8 cellular contexts compared by ENCODE assay signal in the genomic region with DNA sequence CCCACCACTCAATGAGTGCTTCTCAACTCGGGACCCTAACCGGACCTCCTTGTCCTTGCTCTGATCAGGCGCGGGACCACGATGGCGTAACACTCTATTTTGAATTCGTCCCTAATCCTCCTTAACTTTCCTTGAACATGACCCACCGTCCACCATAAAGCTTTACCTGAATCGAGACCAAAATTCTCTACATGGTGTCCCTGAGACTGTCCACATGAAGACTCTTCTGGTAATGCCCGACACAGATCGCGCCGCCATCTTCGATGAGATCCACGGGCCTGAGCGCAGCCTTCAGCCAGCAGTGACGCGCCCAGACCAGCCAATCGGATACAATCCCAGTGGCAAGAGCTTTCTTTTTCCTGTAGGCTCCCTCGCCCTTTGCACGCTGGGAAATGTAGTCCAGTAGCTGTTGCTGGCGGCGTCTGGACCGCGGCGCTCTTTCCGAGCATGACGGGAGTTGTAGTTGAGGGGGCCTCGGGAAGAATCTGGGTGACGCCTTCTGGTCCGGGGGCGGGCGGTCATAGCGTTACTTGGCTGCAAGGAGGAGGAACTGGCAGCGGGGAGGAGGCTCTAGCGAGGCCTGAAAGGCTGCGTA.
DNase-seq lines count a peak whose midpoint lies in the region; ATAC-seq and TF ChIP-seq lines count a peak whose summit lies in the region.

A gene (minus strand): TSS at position 284 of the 595 bp plus-strand sequence. CDS start 26 bp downstream, at position 258.
A gene (plus strand): TSS at position 517 of the 595 bp plus-strand sequence. CDS start 306 bp downstream, outside the sequence.

- peak; percentile 98 for DNase-seq in AG20443 (ENCODE audit: low spot score)
- peak; percentile 94 for DNase-seq in NCI-H510A (lab: John Stamatoyannopoulos, UW)
- peak; percentile 89 to 90 for DNase-seq in activated CD4-positive, alpha-beta T cell treated with anti-CD3 and anti-CD28 coated beads for 24 hours (ENCODE audit: low read depth in 2 of 2)
- DNase-seq in choroid plexus epithelial cell (ENCODE audit: low read depth): peak; percentile 100
- peak; percentile 99 for DNase-seq in kidney glomerular epithelial cell (lab: John Stamatoyannopoulos, UW)
- DNase-seq in stimulated activated CD4-positive, alpha-beta T cell treated with anti-CD3 and anti-CD28 coated beads, Interleukin-1b, Interleukin-23, amount 100 ng/mL, for 1 hour (ENCODE audit: low read depth in 2 of 2): peak; percentile 84 to 91

- ATAC-seq in HG03432 (IDR thresholded peaks at IDR 0.05; ENCODE audit: unreplicated experiment): peak; percentile 97

- no peak for TF ChIP-seq CTCF in choroid plexus epithelial cell (conservative IDR thresholded peaks at IDR 0.05; ENCODE audit: low read depth, low read length)

- TF ChIP-seq POLR2A in GM19099 (IDR thresholded peaks at IDR 0.05; ENCODE audit: extremely low read depth, insufficient read length, low read depth): peak; percentile 88

- H3K4me3 ChIP-seq in choroid plexus epithelial cell (ENCODE audit: low read depth, low read length): peak within 1 kb of the TSS; percentile 86

Comparison
In these comparisons a context has a peak if more than half of its experiments do, and no peak if none do; other contexts are left out.
1. Peak in every context shown above with its lines: DNase-seq, ATAC-seq and H3K4me3 ChIP-seq.